ENCODE assay signal across 8 cellular contexts in genomic region chr2:95992520-95993272, GRCh38. TPM values are rescaled to one million over a fixed set of nuclear protein-coding genes. Genes with fewer than 3 reads are reported as not detected.
DNase-seq lines count a peak whose midpoint lies in the region; ATAC-seq, FAIRE-seq and TF ChIP-seq lines count a peak whose summit lies in the region.
"Not testable (repeated sequence)": the region's sequence is repeated elsewhere in the genome, so short reads cannot be mapped to it uniquely, and the experiment has no call there.

No MANE protein-coding gene starts in this region.

- not testable (repeated sequence) for TF ChIP-seq POLR2A in Peyer's patch (IDR thresholded peaks at IDR 0.05); endothelial cell of umbilical vein (IDR thresholded peaks at IDR 0.05; ENCODE audit: low read depth, low read length); HepG2 (IDR thresholded peaks at IDR 0.05; ENCODE audit: insufficient read depth in 1 of 2, low read depth in 2 of 2, low read length in 2 of 2)

- H3K4me3 Mint-ChIP-seq in activated T-helper 17 cell treated with anti-CD3 and anti-CD28 coated beads, Interleukin-2, amount 50 U/mL, for 72 hours: peak overlapping the region; percentile 92

- H3K4me2 ChIP-seq in endothelial cell of umbilical vein (ENCODE audit: insufficient read depth, low read length): peak overlapping the region; percentile 92
- peak overlapping the region; percentile 100 for H3K4me2 ChIP-seq in HepG2 (ENCODE audit: low read depth, low read length)

- CTCF ChIA-PET in endothelial cell of umbilical vein (lab: Charles Lee): interaction anchor here (0.6 to 2.1 kb wide), 24 partner anchors 8 to 647 kb away, joined by 3 to 54 read pairs (median 4); partner anchors contain the start of gene ASTL
- CTCF ChIA-PET in HepG2 (lab: Yijun Ruan, JAX; ENCODE audit: low intra/inter-chr PET ratio, low total read pairs): interaction anchor here (0.6 to 1.8 kb wide), 5 partner anchors 124 to 515 kb away, joined by 3 to 15 read pairs (median 3); partner anchors contain the start of gene ADRA2B

- H2AFZ ChIP-seq in ACC112 (ENCODE audit: low read length, unreplicated experiment): peak overlapping the region; percentile 95
- H2AFZ ChIP-seq in endothelial cell of umbilical vein (ENCODE audit: low read depth, low read length): peak overlapping the region; percentile 95
- peak overlapping the region; percentile 100 for H2AFZ ChIP-seq in HepG2 (ENCODE audit: low read length)

- H3K9me3 ChIP-seq in Peyer's patch; endothelial cell of umbilical vein (replicated peaks; ENCODE audit: control insufficient read depth, insufficient read depth, low read length); HepG2 (ENCODE audit: low read length): not testable (repeated sequence)

- H3K4me1 Mint-ChIP-seq in activated T-helper 17 cell treated with anti-CD3 and anti-CD28 coated beads, Interleukin-2, amount 50 U/mL, for 72 hours: not testable (repeated sequence)

- not testable (repeated sequence) for H3K9me3 Mint-ChIP-seq in activated T-helper 17 cell treated with anti-CD3 and anti-CD28 coated beads, Interleukin-2, amount 50 U/mL, for 72 hours

- H3K79me2 ChIP-seq in ACC112 (ENCODE audit: control insufficient read depth, insufficient read depth, low read length, unreplicated experiment); endothelial cell of umbilical vein (ENCODE audit: control insufficient read depth, insufficient read depth, low read length); HepG2 (ENCODE audit: insufficient read depth, low read length): not testable (repeated sequence)

- peak overlapping the region; percentile 89 for H3K4me3 ChIP-seq in ACC112 (ENCODE audit: low read depth, low read length)
- H3K4me3 ChIP-seq in Peyer's patch: peak overlapping the region; percentile 54 to 75 (median 62)
- peak overlapping the region; percentile 59 to 77 (median 72) for H3K4me3 ChIP-seq in endothelial cell of umbilical vein (replicated peaks in 1 of 3; ENCODE audit: insufficient read depth in 1 of 3, low read depth in 1 of 3, low read length in 3 of 3)
- H3K4me3 ChIP-seq in HepG2 (replicated peaks in 1 of 3; ENCODE audit: insufficient read depth in 1 of 3, low read depth in 2 of 3, low read length in 3 of 3): peak overlapping the region; percentile 83 to 97 (median 95)
- peak overlapping the region; percentile 46 to 64 (median 57) for H3K4me3 ChIP-seq in skin epidermis

- H3K27me3 ChIP-seq in ACC112 (ENCODE audit: insufficient read depth, low read length); Peyer's patch; endothelial cell of umbilical vein (ENCODE audit: control insufficient read depth in 2 of 2, insufficient read depth in 2 of 2, low read length in 2 of 2); HepG2 (ENCODE audit: control insufficient read depth in 1 of 2, insufficient read depth in 2 of 2, low read length in 2 of 2): not testable (repeated sequence)

- FAIRE-seq in endothelial cell of umbilical vein (lab: Jason Lieb, UNC) (peak; percentile 84), HepG2 (lab: Jason Lieb, UNC) (peak; percentile 64)

- not testable (repeated sequence) for H3K36me3 ChIP-seq in ACC112 (ENCODE audit: insufficient read depth, low read length); Peyer's patch; endothelial cell of umbilical vein (ENCODE audit: control insufficient read depth in 2 of 2, extremely low read depth in 1 of 2, insufficient read depth in 2 of 2, low read length in 2 of 2); HepG2 (replicated peaks in 1 of 2; ENCODE audit: control insufficient read depth in 1 of 2, insufficient read depth in 2 of 2, low read length in 2 of 2)

- peak; percentile 60 for ATAC-seq in GM18517 (IDR thresholded peaks at IDR 0.05; ENCODE audit: unreplicated experiment)
- ATAC-seq in HG03025 (IDR thresholded peaks at IDR 0.05; ENCODE audit: low FRiP score, unreplicated experiment): peak; percentile 62
- ATAC-seq in activated T-helper 17 cell treated with anti-CD3 and anti-CD28 coated beads, Interleukin-2, amount 50 U/mL, for 72 hours (replicated peaks): peak; percentile 61
- peak; percentile 68 for ATAC-seq in HepG2

- H3K9ac ChIP-seq in endothelial cell of umbilical vein (replicated peaks; ENCODE audit: extremely low read depth, insufficient read depth, low read length) (peak overlapping the region; percentile 31), HepG2 (ENCODE audit: insufficient read depth, low read depth, low read length) (peak overlapping the region; percentile 90)

- H3K9me1 ChIP-seq in endothelial cell of umbilical vein (replicated peaks; ENCODE audit: control insufficient read depth, extremely low read depth, insufficient read depth, low read length): not testable (repeated sequence)

- H4K20me1 ChIP-seq in endothelial cell of umbilical vein (replicated peaks; ENCODE audit: control insufficient read depth, extremely low read depth, insufficient read depth, low read length); HepG2 (ENCODE audit: insufficient read depth, low read length): not testable (repeated sequence)

- 11% methylated on average over 18 of the region's 34 CpGs for WGBS in HepG2 (ENCODE audit: low lambda C conversion rate)

- not testable (repeated sequence) for BruUV-seq in endothelial cell of umbilical vein (replicated peaks; lab: Mats Ljungman, UMichigan)
- TSS peak; percentile 79 for BruUV-seq in HepG2 (replicated peaks; lab: Mats Ljungman, UMichigan)

- H3K4me1 ChIP-seq in ACC112 (ENCODE audit: control insufficient read depth, insufficient read depth, low read length, unreplicated experiment); Peyer's patch; endothelial cell of umbilical vein (ENCODE audit: control insufficient read depth, extremely low read depth, insufficient read depth, low read length); HepG2 (ENCODE audit: insufficient read depth, low read length): not testable (repeated sequence)

- intact Hi-C loops in endothelial cell of umbilical vein (cut with micrococcal nuclease) (loop anchor here (1.0 kb wide), 1 partner anchor 182 kb away; no protein-coding TSS in a partner anchor), HepG2 (cut with micrococcal nuclease; ENCODE audit: unreplicated experiment) (loop anchor here (1.0 kb wide), 1 partner anchor 182 kb away; no protein-coding TSS in a partner anchor)

- H3K27ac Mint-ChIP-seq in activated T-helper 17 cell treated with anti-CD3 and anti-CD28 coated beads, Interleukin-2, amount 50 U/mL, for 72 hours: peak overlapping the region; percentile 68

- H3K27ac ChIP-seq in ACC112 (ENCODE audit: low read depth, low read length) (0 out of 2 replicates have a peak overlapping the region, but pooled peaks have one; percentile 45), Peyer's patch (peak overlapping the region; percentile 82 to 89 (median 86)), endothelial cell of umbilical vein (ENCODE audit: insufficient read depth, low read depth, low read length) (peak overlapping the region; percentile 55), HepG2 (ENCODE audit: extremely low read length, insufficient read depth, low read length) (peak overlapping the region; percentile 90), skin epidermis (peak overlapping the region; percentile 27 to 94 (median 86))

- TF ChIP-seq EP300 in HepG2 (IDR thresholded peaks at IDR 0.05; ENCODE audit: low read depth in 2 of 2, low read length in 2 of 2); HepG2 (CRISPR knock-in tag; IDR thresholded peaks at IDR 0.05; ENCODE audit: borderline replicate concordance): not testable (repeated sequence)

- H3K36me3 Mint-ChIP-seq in activated T-helper 17 cell treated with anti-CD3 and anti-CD28 coated beads, Interleukin-2, amount 50 U/mL, for 72 hours (ENCODE audit: low read depth): not testable (repeated sequence)

- H3K27me3 Mint-ChIP-seq in activated T-helper 17 cell treated with anti-CD3 and anti-CD28 coated beads, Interleukin-2, amount 50 U/mL, for 72 hours: peaks cover 13% of the 10 kb centered on the region

- dilution Hi-C loops in endothelial cell of umbilical vein (cut with MboI; ENCODE audit: extremely low pct_ligation_motif_present, low sequenced_read_pairs): not testable (repeated sequence)

- TF ChIP-seq RAD21 in HepG2 (CRISPR knock-in tag; IDR thresholded peaks at IDR 0.05): peak; percentile 65

- peak; percentile 35 to 81 (median 60) for DNase-seq in Peyer's patch
- peak; percentile 64 for DNase-seq in endothelial cell of umbilical vein (ENCODE audit: low read depth, low spot score)
- DNase-seq in HepG2 (ENCODE audit: low spot score): peak; percentile 38

- in situ Hi-C loops in HepG2 (cut with HindIII; ENCODE audit: extremely low pct_ligation_motif_present, low pct_unique_long_range_greater_than_20kb): not testable (repeated sequence)

- TF ChIP-seq CTCF in Peyer's patch (IDR thresholded peaks at IDR 0.05) (peak; percentile 77 to 100 (median 99)), endothelial cell of umbilical vein (IDR thresholded peaks at IDR 0.05; ENCODE audit: extremely low read depth in 1 of 2, insufficient read depth in 1 of 2, low read depth in 1 of 2, low read length in 2 of 2) (peak; percentile 39 to 58), HepG2 (CRISPR knock-in tag; IDR thresholded peaks at IDR 0.05) (peak; percentile 78)

- POLR2A ChIA-PET in endothelial cell of umbilical vein (lab: Charles Lee) (interaction anchor here (1.1 kb wide), 1 partner anchor 124 kb away, joined by 6 read pairs; the partner anchor contains the start of gene ADRA2B), HepG2 (lab: Yijun Ruan, JAX) (interaction anchor here (1.0 kb wide), 1 partner anchor 182 kb away, joined by 3 read pairs; no protein-coding TSS in a partner anchor)

RNA-seq across cellular contexts. Expression of gene ANKRD36C, which starts 1.1 kb away (rescaled TPM):
- total RNA-seq in Peyer's patch: 100 to 1,000 TPM in 1 of 4 donors, 10 to 100 TPM in 3; 28.2 to 148 (median 45.4) TPM
- total RNA-seq in activated T-helper 17 cell treated with anti-CD3 and anti-CD28 coated beads, Interleukin-2, amount 50 U/mL, for 72 hours: 10 to 100 TPM; 67.1 to 74.0 TPM
- 92.8 and 108 TPM in 2 replicates for total RNA-seq in endothelial cell of umbilical vein
- 2.3 and 4.4 TPM in 2 replicates for polyA plus RNA-seq in endothelial cell of umbilical vein
- polyA plus RNA-seq in endothelial cell of umbilical vein (2011; cell fraction: cytosol; rRNA removed): 2.1 and 2.2 TPM in 2 replicates
- 62.3 and 78.4 TPM in 2 replicates for polyA plus RNA-seq in endothelial cell of umbilical vein (2011; cell fraction: nucleus; rRNA removed)
- 12.4 and 13.9 TPM in 2 replicates for polyA plus RNA-seq in endothelial cell of umbilical vein (2012)
- polyA minus RNA-seq in endothelial cell of umbilical vein: 124 and 126 TPM in 2 replicates
- 5.8 TPM for polyA minus RNA-seq in endothelial cell of umbilical vein (2011; cell fraction: cytosol; rRNA and poly(A)+ RNA removed)
- polyA minus RNA-seq in endothelial cell of umbilical vein (2011; cell fraction: nucleus; rRNA and poly(A)+ RNA removed): 401 and 478 TPM in 2 replicates
- total RNA-seq in HepG2 (2016; rRNA removed; fragmentation: Illumina TruSeq; extraction: Trizol): 8.1 and 36.2 TPM in 2 replicates
- total RNA-seq in HepG2 (2016; cell fraction: cytosol; rRNA removed; fragmentation: Illumina TruSeq; extraction: Trizol; ENCODE audit: low read depth): 24.1 and 28.0 TPM in 2 replicates
- total RNA-seq in HepG2 (2016; cell fraction: insoluble cytoplasmic fraction; rRNA removed; fragmentation: Illumina TruSeq; extraction: Trizol): 8.7 and 33.4 TPM in 2 replicates
- total RNA-seq in HepG2 (2016; cell fraction: membrane; rRNA removed; fragmentation: Illumina TruSeq; extraction: Trizol): 23.8 and 30.3 TPM in 2 replicates
- 139 and 140 TPM in 2 replicates for total RNA-seq in HepG2 (2016; cell fraction: nucleus; rRNA removed; fragmentation: Illumina TruSeq; extraction: Trizol)
- polyA plus RNA-seq in HepG2 (2011; rRNA removed): 5.3 and 5.4 TPM in 2 replicates
- 0.48 and 0.99 TPM in 2 replicates for polyA plus RNA-seq in HepG2 (2011; cell fraction: cytosol; rRNA removed)
- polyA plus RNA-seq in HepG2 (2011; cell fraction: nucleus; rRNA removed): 16.9 and 19.9 TPM in 2 replicates
- polyA plus RNA-seq in HepG2 (2012): 3.6 and 3.9 TPM in 2 replicates
- polyA plus RNA-seq in HepG2 (2016; cell fraction: cytosol; fragmentation: Illumina TruSeq; extraction: Trizol; ENCODE audit: low read depth): 0.26 and 0.27 TPM in 2 replicates
- 1.8 and 2.2 TPM in 2 replicates for polyA plus RNA-seq in HepG2 (2016; cell fraction: insoluble cytoplasmic fraction; fragmentation: Illumina TruSeq; extraction: Trizol; ENCODE audit: low read depth)
- 0.33 and 0.44 TPM in 2 replicates for polyA plus RNA-seq in HepG2 (2016; cell fraction: membrane; fragmentation: Illumina TruSeq; extraction: Trizol; ENCODE audit: low read depth)
- polyA plus RNA-seq in HepG2 (2016; cell fraction: nucleus; fragmentation: Illumina TruSeq; extraction: Trizol; ENCODE audit: insufficient read depth, low read depth): 22.9 and 24.7 TPM in 2 replicates
- 43.8 and 61.8 TPM in 2 replicates for polyA minus RNA-seq in HepG2 (2011; rRNA and poly(A)+ RNA removed; ENCODE audit: low replicate concordance)
- 5.5 and 7.8 TPM in 2 replicates for polyA minus RNA-seq in HepG2 (2011; cell fraction: cytosol; rRNA and poly(A)+ RNA removed)
- 329 and 377 TPM in 2 replicates for polyA minus RNA-seq in HepG2 (2011; cell fraction: nucleus; rRNA and poly(A)+ RNA removed)

RNA-seq across cellular contexts. Expression of gene GPAT2, which starts 42.0 kb away (rescaled TPM):
- total RNA-seq in Peyer's patch (1 to 10 TPM in 2 of 4 donors, under 1 TPM in 2; 0.53 to 1.7 (median 1.2) TPM), endothelial cell of umbilical vein (6.6 and 14.2 TPM in 2 replicates), HepG2 (2016; rRNA removed; fragmentation: Illumina TruSeq; extraction: Trizol) (not detected in 2 replicates)
- total RNA-seq in activated T-helper 17 cell treated with anti-CD3 and anti-CD28 coated beads, Interleukin-2, amount 50 U/mL, for 72 hours: 10 to 100 TPM in 1 of 2 donors, 1 to 10 TPM in 1; 2.7 to 28.2 TPM
- polyA plus RNA-seq in endothelial cell of umbilical vein (10.3 and 11.1 TPM in 2 replicates), HepG2 (2011; rRNA removed) (not detected in 2 replicates)
- polyA plus RNA-seq in endothelial cell of umbilical vein (2011; cell fraction: cytosol; rRNA removed): 8.8 and 8.9 TPM in 2 replicates
- polyA plus RNA-seq in endothelial cell of umbilical vein (2011; cell fraction: nucleus; rRNA removed): 36.6 TPM in 2 replicates
- polyA plus RNA-seq in endothelial cell of umbilical vein (2012): 0.55 and 0.62 TPM in 2 replicates
- 8.6 and 8.8 TPM in 2 replicates for polyA minus RNA-seq in endothelial cell of umbilical vein
- polyA minus RNA-seq in endothelial cell of umbilical vein (2011; cell fraction: cytosol; rRNA and poly(A)+ RNA removed): not detected
- polyA minus RNA-seq in endothelial cell of umbilical vein (2011; cell fraction: nucleus; rRNA and poly(A)+ RNA removed): 5.4 and 6.4 TPM in 2 replicates
- total RNA-seq in HepG2 (2016; cell fraction: cytosol; rRNA removed; fragmentation: Illumina TruSeq; extraction: Trizol; ENCODE audit: low read depth): not detected in 2 replicates
- not detected in 2 replicates for total RNA-seq in HepG2 (2016; cell fraction: insoluble cytoplasmic fraction; rRNA removed; fragmentation: Illumina TruSeq; extraction: Trizol)
- total RNA-seq in HepG2 (2016; cell fraction: membrane; rRNA removed; fragmentation: Illumina TruSeq; extraction: Trizol): not detected in 2 replicates
- not detected in 2 replicates for total RNA-seq in HepG2 (2016; cell fraction: nucleus; rRNA removed; fragmentation: Illumina TruSeq; extraction: Trizol)
- polyA plus RNA-seq in HepG2 (2011; cell fraction: cytosol; rRNA removed): not detected in 2 replicates
- polyA plus RNA-seq in HepG2 (2011; cell fraction: nucleus; rRNA removed): not detected in 2 replicates
- not detected in 2 replicates for polyA plus RNA-seq in HepG2 (2012)
- polyA plus RNA-seq in HepG2 (2016; cell fraction: cytosol; fragmentation: Illumina TruSeq; extraction: Trizol; ENCODE audit: low read depth): not detected in 2 replicates
- not detected in 2 replicates for polyA plus RNA-seq in HepG2 (2016; cell fraction: insoluble cytoplasmic fraction; fragmentation: Illumina TruSeq; extraction: Trizol; ENCODE audit: low read depth)
- not detected in 2 replicates for polyA plus RNA-seq in HepG2 (2016; cell fraction: membrane; fragmentation: Illumina TruSeq; extraction: Trizol; ENCODE audit: low read depth)
- not detected in 2 replicates for polyA plus RNA-seq in HepG2 (2016; cell fraction: nucleus; fragmentation: Illumina TruSeq; extraction: Trizol; ENCODE audit: insufficient read depth, low read depth)
- polyA minus RNA-seq in HepG2 (2011; rRNA and poly(A)+ RNA removed; ENCODE audit: low replicate concordance): not detected in 2 replicates
- polyA minus RNA-seq in HepG2 (2011; cell fraction: cytosol; rRNA and poly(A)+ RNA removed): not detected in 2 replicates
- polyA minus RNA-seq in HepG2 (2011; cell fraction: nucleus; rRNA and poly(A)+ RNA removed): not detected in 2 replicates

Comparison
In these comparisons a context has a peak if more than half of its experiments do, and no peak if none do; other contexts are left out.
1. Peak in every context shown above with its lines: DNase-seq, ATAC-seq, H3K4me3 ChIP-seq and H3K27ac ChIP-seq.
2. CTCF ChIP-seq: peak in every context shown above with its lines; median percentile 99 in Peyer's patch; 78 in HepG2; 48 in endothelial cell of umbilical vein.